22 cellular contexts compared by ENCODE assay signal in genomic region chr4:80268936-80269335, GRCh38. TPM values are rescaled to one million over a fixed set of nuclear protein-coding genes. Genes with fewer than 3 reads are reported as not detected.
DNase-seq lines count a peak whose midpoint lies in the region; ATAC-seq lines count a peak whose summit lies in the region.
"Had no signal": no experiment of that assay in that cellular context is flagged by ENCODE, and none has a peak within 500 bp of the region (broad histone marks: within the 10 kb centered on the region; RNA-seq: fewer than 3 reads in every experiment).

No MANE protein-coding gene starts in this region.

- H3K27me3 Mint-ChIP-seq in activated naive CD8-positive, alpha-beta T cell, result peaks cover 55% of the 10 kb centered on the region
- H3K27me3 Mint-ChIP-seq in activated naive CD8-positive, alpha-beta T cell treated with anti-CD3 and anti-CD28 coated beads for 36 hours, result peaks cover 81% of the 10 kb centered on the region

- no peak for ATAC-seq in GM18867 (IDR thresholded peaks at IDR 0.05; ENCODE audit: unreplicated experiment)
- ATAC-seq: HepG2, Panc1 had no signal

- no peaks in the 10 kb centered on the region for H3K9me3 Mint-ChIP-seq in activated naive CD8-positive, alpha-beta T cell (ENCODE audit: low read depth)
- no peaks in the 10 kb centered on the region for H3K9me3 Mint-ChIP-seq in activated naive CD8-positive, alpha-beta T cell treated with anti-CD3 and anti-CD28 coated beads for 36 hours
- H3K9me3 Mint-ChIP-seq: CD4-positive, alpha-beta T cell; memory B cell; neural crest cell had no signal

- H3K27ac Mint-ChIP-seq in activated naive CD8-positive, alpha-beta T cell, result no peak overlapping the region
- H3K27ac Mint-ChIP-seq in activated naive CD8-positive, alpha-beta T cell treated with anti-CD3 and anti-CD28 coated beads for 36 hours, result no peak overlapping the region
- H3K27ac Mint-ChIP-seq: CD4-positive, alpha-beta T cell; memory B cell had no signal

- H3K36me3 Mint-ChIP-seq in activated naive CD8-positive, alpha-beta T cell, result no peaks in the 10 kb centered on the region
- no peaks in the 10 kb centered on the region for H3K36me3 Mint-ChIP-seq in activated naive CD8-positive, alpha-beta T cell treated with anti-CD3 and anti-CD28 coated beads for 36 hours
- H3K36me3 Mint-ChIP-seq: memory B cell had no signal

- no peak for DNase-seq in activated naive CD8-positive, alpha-beta T cell treated with anti-CD3 and anti-CD28 coated beads for 36 hours
- DNase-seq in adipocyte (ENCODE audit: low read depth) (peak; percentile 54), NCI-H1417 treated with DMSO at 0.1 percent for 48 hours (lab: John Stamatoyannopoulos, UW) (no peak), NCI-H2107 (lab: John Stamatoyannopoulos, UW) (no peak), NCI-H187 (lab: John Stamatoyannopoulos, UW) (no peak)
- DNase-seq: 8988T; activated CD4-positive, alpha-beta T cell treated with anti-CD3 and anti-CD28 coated beads for 4 hours; activated gamma-delta T cell; CD4-positive, alpha-beta T cell; cortex of kidney; MM.1S; NCI-H2029 treated with DMSO at 0.1 percent for 48 hours; NCI-H524; stimulated activated naive CD4-positive, alpha-beta T cell had no signal

- H3K9ac ChIP-seq in adipocyte (ENCODE audit: low read length) (peak overlapping the region; percentile 88), iPS-15b (ENCODE audit: low read depth, low read length) (no peak overlapping the region)

- H3K4me3 Mint-ChIP-seq in activated naive CD8-positive, alpha-beta T cell, result peak overlapping the region; percentile 11
- H3K4me3 Mint-ChIP-seq in activated naive CD8-positive, alpha-beta T cell treated with anti-CD3 and anti-CD28 coated beads for 36 hours, result no peak overlapping the region
- H3K4me3 Mint-ChIP-seq: CD4-positive, alpha-beta T cell; memory B cell; neural crest cell had no signal

- no peaks in the 10 kb centered on the region for H3K36me3 ChIP-seq in adipocyte (ENCODE audit: control insufficient read depth, insufficient read depth, low read length, severe bottlenecking)
- no peaks in the 10 kb centered on the region for H3K36me3 ChIP-seq in iPS-15b (ENCODE audit: control insufficient read depth, insufficient read depth, low read length)
- H3K36me3 ChIP-seq: tibial nerve had no signal

- H3K27me3 ChIP-seq in adipocyte (replicated peaks; ENCODE audit: control insufficient read depth, insufficient read depth, low read length) (peaks cover under 1% of the 10 kb centered on the region), iPS-15b (ENCODE audit: control insufficient read depth, insufficient read depth, low read length) (peaks cover 88% of the 10 kb centered on the region)

- H3K9me3 ChIP-seq in adipocyte (ENCODE audit: control insufficient read depth, low read length) (no peaks in the 10 kb centered on the region), iPS-15b (ENCODE audit: control insufficient read depth, insufficient read depth, low read length) (no peaks in the 10 kb centered on the region)
- H3K9me3 ChIP-seq: tibial nerve had no signal

- H3K4me1 Mint-ChIP-seq in activated naive CD8-positive, alpha-beta T cell (ENCODE audit: low read depth), result peaks cover 40% of the 10 kb centered on the region
- peaks cover 35% of the 10 kb centered on the region for H3K4me1 Mint-ChIP-seq in activated naive CD8-positive, alpha-beta T cell treated with anti-CD3 and anti-CD28 coated beads for 36 hours

- H3K4me3 ChIP-seq in adipocyte (ENCODE audit: low read length), result peak overlapping the region; percentile 95
- H3K4me3 ChIP-seq in iPS-15b (ENCODE audit: low read depth, low read length), result peak overlapping the region; percentile 42
- H3K4me3 ChIP-seq: tibial nerve had no signal

- peaks cover 36% of the 10 kb centered on the region for H3K4me1 ChIP-seq in adipocyte (ENCODE audit: control insufficient read depth, insufficient read depth, low read length)
- H3K4me1 ChIP-seq in iPS-15b (ENCODE audit: control insufficient read depth, insufficient read depth, low read length), result no peaks in the 10 kb centered on the region

RNA-seq across cellular contexts. Expression of gene FGF5, which starts 2.5 kb away (rescaled TPM):
- total RNA-seq in activated naive CD8-positive, alpha-beta T cell treated with anti-CD3 and anti-CD28 coated beads for 36 hours, result not detected
- total RNA-seq: HepG2, neural crest cell had no signal
